ENCODE assay signal across 9 cellular contexts in genomic region chr12:43336962-43337555, GRCh38.
DNase-seq lines count a peak whose midpoint lies in the region; ATAC-seq and TF ChIP-seq lines count a peak whose summit lies in the region.
"Had no signal": no experiment of that assay in that cellular context is flagged by ENCODE, and none has a peak within 500 bp of the region (broad histone marks: within the 10 kb centered on the region; RNA-seq: fewer than 3 reads in every experiment).

No MANE protein-coding gene starts in this region.

- H3K27ac Mint-ChIP-seq in osteocyte (ENCODE audit: unreplicated experiment) = no peak overlapping the region
- H3K27ac Mint-ChIP-seq in effector memory CD8-positive, alpha-beta T cell = no peak overlapping the region

- peak; percentile 30 for DNase-seq in LoVo (ENCODE audit: low spot score)
- DNase-seq in cardiac fibroblast (ENCODE audit: low read depth in 2 of 2) = peak; percentile 58 to 79
- DNase-seq in osteocyte (ENCODE audit: extremely low spot score, unreplicated experiment) = no peak
- no peak for DNase-seq in HPDE6-E6E7 (ENCODE audit: extremely low spot score)
- DNase-seq in effector memory CD8-positive, alpha-beta T cell = no peak
- DNase-seq in hippocampal formation (lab: John Stamatoyannopoulos, UW) = no peak

- peak; percentile 44 for TF ChIP-seq CTCF in cardiac fibroblast (IDR thresholded peaks at IDR 0.05; ENCODE audit: low read depth, low read length)
- TF ChIP-seq CTCF in osteocyte (IDR thresholded peaks at IDR 0.05) = peak; percentile 72

- ATAC-seq in GM21619 (IDR thresholded peaks at IDR 0.05; ENCODE audit: unreplicated experiment) = no peak
- ATAC-seq in effector memory CD8-positive, alpha-beta T cell (replicated peaks) = no peak

- peaks cover 24% of the 10 kb centered on the region for H3K4me1 Mint-ChIP-seq in osteocyte (ENCODE audit: unreplicated experiment)
- H3K4me1 Mint-ChIP-seq in effector memory CD8-positive, alpha-beta T cell (ENCODE audit: low read depth in 2 of 2) = no peaks in the 10 kb centered on the region

- H3K27me3 Mint-ChIP-seq in osteocyte (ENCODE audit: unreplicated experiment) = peaks cover 15% of the 10 kb centered on the region
- no peaks in the 10 kb centered on the region for H3K27me3 Mint-ChIP-seq in effector memory CD8-positive, alpha-beta T cell

- H3K4me3 Mint-ChIP-seq in osteocyte (ENCODE audit: unreplicated experiment) = no peak overlapping the region
- no peak overlapping the region for H3K4me3 Mint-ChIP-seq in effector memory CD8-positive, alpha-beta T cell

- H3K36me3 Mint-ChIP-seq in osteocyte (ENCODE audit: unreplicated experiment) = no peaks in the 10 kb centered on the region
- H3K36me3 Mint-ChIP-seq in effector memory CD8-positive, alpha-beta T cell (ENCODE audit: insufficient read depth) = no peaks in the 10 kb centered on the region

- H3K9me3 Mint-ChIP-seq in osteocyte (ENCODE audit: unreplicated experiment) = no peaks in the 10 kb centered on the region
- peaks cover 0 to 2% of the 10 kb centered on the region in 2 donors for H3K9me3 Mint-ChIP-seq in effector memory CD8-positive, alpha-beta T cell

- H3K4me3 ChIP-seq in GM08714 (ENCODE audit: low read length) (peak overlapping the region; percentile 41; the same call in 1 of the 2 replicates), cardiac fibroblast (replicated peaks in 1 of 2; ENCODE audit: low read depth in 2 of 2, low read length in 2 of 2) (no peak overlapping the region)
- H3K4me3 ChIP-seq: SJCRH30 had no signal

Comparison
In these comparisons a context has a peak if more than half of its experiments do, and no peak if none do; other contexts are left out.
1. DNase-seq: peak in LoVo (single experiment) and cardiac fibroblast (2 of 2); none in osteocyte (single experiment), HPDE6-E6E7 (single experiment), effector memory CD8-positive, alpha-beta T cell (0 of 3) and hippocampal formation (0 of 2).